ENCODE assay signal across 8 cellular contexts in the genomic region with DNA sequence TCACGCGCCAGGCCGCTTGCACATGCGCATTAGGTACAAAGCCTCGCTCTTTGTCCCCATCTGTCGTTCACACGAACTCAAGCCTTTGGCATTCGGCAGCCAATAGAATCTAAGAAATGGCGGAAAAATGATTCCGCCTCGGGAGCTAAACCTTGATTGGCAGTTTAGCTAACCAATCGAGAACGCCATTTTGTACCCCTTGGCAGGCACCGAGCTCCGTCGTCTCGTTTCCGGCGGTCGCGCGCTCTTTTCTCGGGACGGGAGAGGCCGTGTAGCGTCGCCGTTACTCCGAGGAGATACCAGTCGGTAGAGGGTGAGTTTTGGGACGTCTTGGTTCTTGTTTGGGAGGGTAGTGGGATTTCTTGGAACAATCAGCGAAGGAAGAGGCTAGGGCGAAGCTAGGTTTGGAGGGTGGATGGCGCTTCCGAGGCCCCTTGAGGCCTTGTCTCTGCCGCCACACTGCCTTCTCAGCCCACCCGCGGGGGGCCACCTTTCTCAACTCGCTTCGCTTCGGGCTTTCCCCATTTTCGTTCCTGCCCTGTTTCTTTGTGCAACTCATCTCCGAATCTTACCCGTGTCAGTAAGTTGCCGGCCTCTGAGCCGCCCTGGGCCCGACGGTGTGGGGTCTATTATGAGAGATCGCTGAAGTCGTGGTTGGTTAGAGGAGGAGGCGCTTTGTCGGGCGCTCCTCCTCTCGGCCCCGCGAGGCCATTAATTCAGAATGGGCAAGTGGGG. TPM values are rescaled to one million over a fixed set of nuclear protein-coding genes. Genes with fewer than 3 reads are reported as not detected.
DNase-seq lines count a peak whose midpoint lies in the region; ATAC-seq, FAIRE-seq and TF ChIP-seq lines count a peak whose summit lies in the region.

A gene with protein sequence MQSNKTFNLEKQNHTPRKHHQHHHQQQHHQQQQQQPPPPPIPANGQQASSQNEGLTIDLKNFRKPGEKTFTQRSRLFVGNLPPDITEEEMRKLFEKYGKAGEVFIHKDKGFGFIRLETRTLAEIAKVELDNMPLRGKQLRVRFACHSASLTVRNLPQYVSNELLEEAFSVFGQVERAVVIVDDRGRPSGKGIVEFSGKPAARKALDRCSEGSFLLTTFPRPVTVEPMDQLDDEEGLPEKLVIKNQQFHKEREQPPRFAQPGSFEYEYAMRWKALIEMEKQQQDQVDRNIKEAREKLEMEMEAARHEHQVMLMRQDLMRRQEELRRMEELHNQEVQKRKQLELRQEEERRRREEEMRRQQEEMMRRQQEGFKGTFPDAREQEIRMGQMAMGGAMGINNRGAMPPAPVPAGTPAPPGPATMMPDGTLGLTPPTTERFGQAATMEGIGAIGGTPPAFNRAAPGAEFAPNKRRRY (plus strand): TSS at position 227 of the 735 bp plus-strand sequence. CDS start 7,003 bp downstream, outside the sequence.

- peak; percentile 95 for FAIRE-seq in GM12891 (lab: Jason Lieb, UNC)

- H3K9me3 ChIP-seq in adrenal gland (replicated peaks in 1 of 3) (no peaks in the 10 kb centered on the region), heart left ventricle (peaks cover 0 to 3% (median 0%) of the 10 kb centered on the region in 12 donors)

- no peaks in the 10 kb centered on the region for H3K36me3 ChIP-seq in adrenal gland (replicated peaks in 1 of 2)
- H3K36me3 ChIP-seq in heart left ventricle = peaks cover 0 to 9% (median 0%) of the 10 kb centered on the region in 9 donors

- DNase-seq in GM12891 (ENCODE audit: insufficient read length, low spot score) (peak; percentile 40), NCI-H146 (lab: John Stamatoyannopoulos, UW) (peak; percentile 99), T-helper 1 cell (peak; percentile 69 to 97 (median 83)), adrenal gland (peak; percentile 88 to 96 (median 93)), heart left ventricle (peak; percentile 82 to 93 (median 88)), pons (ENCODE audit: low spot score) (peak; percentile 99), type B pancreatic cell (ENCODE audit: extremely low spot score, unreplicated experiment) (peak; percentile 83)

- H3K27me3 Mint-ChIP-seq in type B pancreatic cell = no peaks in the 10 kb centered on the region

- H3K27me3 ChIP-seq in adrenal gland (no peaks in the 10 kb centered on the region), heart left ventricle (no peaks in the 10 kb centered on the region)

- H3K4me3 ChIP-seq in adrenal gland = peak within 1 kb of the TSS; percentile 41 to 83 (median 52)
- H3K4me3 ChIP-seq in heart left ventricle = peak within 1 kb of the TSS; percentile 42 to 83 (median 70)

- intact Hi-C loops in adrenal gland (cut with DNase I) = no loop called here
- intact Hi-C loops in heart left ventricle (cut with DNase I) = loop anchor here in 4 of 10 donors (1.0 to 10.0 kb wide), 3 partner anchors 29 to 101 kb away; partner anchors contain the start of genes TAF1 (in 2 of the 4) and ZMYM3 (in 2 of the 4)

- no peaks in the 10 kb centered on the region for H3K9me3 Mint-ChIP-seq in type B pancreatic cell

- H3K27ac ChIP-seq in adrenal gland (peak within 1 kb of the TSS; percentile 87 to 96 (median 91)), heart left ventricle (peak within 1 kb of the TSS; percentile 71 to 95 (median 90))

- H3K36me3 Mint-ChIP-seq in type B pancreatic cell = no peaks in the 10 kb centered on the region

- peak; percentile 90 for ATAC-seq in HG02840 (IDR thresholded peaks at IDR 0.05; ENCODE audit: low FRiP score, unreplicated experiment)
- ATAC-seq in heart left ventricle = peak; percentile 93 to 97 (median 95)

- TF ChIP-seq POLR2A in GM12891 (IDR thresholded peaks at IDR 0.05; ENCODE audit: low read depth, low read length) (no peak; the same call in 1 of the 2 replicates), adrenal gland (IDR thresholded peaks at IDR 0.05) (peak; percentile 45 to 85), heart left ventricle (IDR thresholded peaks at IDR 0.05) (no peak)

- peak within 1 kb of the TSS; percentile 99 for H3K27ac Mint-ChIP-seq in type B pancreatic cell

- H3K4me1 ChIP-seq in adrenal gland (replicated peaks in 1 of 2) (peaks cover 4 to 13% of the 10 kb centered on the region in 2 donors), heart left ventricle (peaks cover 0 to 25% (median 19%) of the 10 kb centered on the region in 12 donors)

- TF ChIP-seq CTCF in adrenal gland (IDR thresholded peaks at IDR 0.05) (no peak), heart left ventricle (IDR thresholded peaks at IDR 0.05) (peak in 4 of 12 donors; percentile 6 to 44 (median 22)), type B pancreatic cell (conservative IDR thresholded peaks at IDR 0.05) (no peak)

- peak within 1 kb of the TSS; percentile 99 for H3K4me3 Mint-ChIP-seq in type B pancreatic cell

- 0 to 40% (median 17%) methylated on average over 23 to 56 of the region's 56 CpGs for WGBS in adrenal gland, 4 donors
- WGBS in heart left ventricle, 4 donors = 0 to 42% (median 20%) methylated on average over 56 of the region's 56 CpGs

- no peaks in the 10 kb centered on the region for H3K4me1 Mint-ChIP-seq in type B pancreatic cell (ENCODE audit: unreplicated experiment)

TF ChIP-seq in GM12891, 5 proteins besides CTCF, POLR2A, EP300 and RAD21:
- peak; percentile 25; the same call in 1 of the 2 replicates for TF ChIP-seq TAF1 (IDR thresholded peaks at IDR 0.05; ENCODE audit: low read depth, low read length)
- no peak for TF ChIP-seq SPI1 (IDR thresholded peaks at IDR 0.05; ENCODE audit: low read depth, low read length)
- peak; percentile 75 for TF ChIP-seq POLR2AphosphoS5 (IDR thresholded peaks at IDR 0.05; ENCODE audit: low read depth, low read length)

RNA-seq across cellular contexts. Expression of the gene that starts here (rescaled TPM):
- 244 TPM for polyA plus RNA-seq in GM12891 (2012; ENCODE audit: low read depth, missing spikeins)
- total RNA-seq in adrenal gland (100 to 1,000 TPM; 267 to 402 (median 320) TPM), heart left ventricle (100 to 1,000 TPM in 7 of 9 donors, 10 to 100 TPM in 2; 97.0 to 177 (median 113) TPM), type B pancreatic cell (ENCODE audit: low replicate concordance) (428 and 634 TPM in 2 replicates)
- polyA plus RNA-seq in adrenal gland (100 to 1,000 TPM; 140 to 492 (median 170) TPM), heart left ventricle (100 to 1,000 TPM in 1 of 2 donors, 10 to 100 TPM in 1; 38.9 to 125 TPM)

Comparison
In these comparisons a context has a peak if more than half of its experiments do, and no peak if none do; other contexts are left out.
1. Peak in every context shown above with its lines: DNase-seq, ATAC-seq, H3K4me3 ChIP-seq and H3K27ac ChIP-seq.
2. DNase-seq: peak in every context shown above with its lines; median percentile 99 in NCI-H146; 99 in pons; 93 in adrenal gland; 88 in heart left ventricle; 83 in T-helper 1 cell; 83 in type B pancreatic cell; 40 in GM12891.
3. POLR2A ChIP-seq: peak in adrenal gland (2 of 2); none in GM12891 (single experiment) and heart left ventricle (0 of 2).